In genomic region chr1:20725189-20726106, GRCh38 we compare ENCODE assay signal across 11 cellular contexts. TPM values are rescaled to one million over a fixed set of nuclear protein-coding genes. Genes with fewer than 3 reads are reported as not detected.
DNase-seq lines count a peak whose midpoint lies in the region; ATAC-seq and TF ChIP-seq lines count a peak whose summit lies in the region.
"Had no signal": no experiment of that assay in that cellular context is flagged by ENCODE, and none has a peak within 500 bp of the region (broad histone marks: within the 10 kb centered on the region; RNA-seq: fewer than 3 reads in every experiment).

No MANE protein-coding gene starts in this region.

- no peaks in the 10 kb centered on the region for H3K4me1 ChIP-seq in naive thymus-derived CD4-positive, alpha-beta T cell (ENCODE audit: control insufficient read depth in 2 of 2, insufficient read depth in 2 of 2, low read length in 2 of 2)

- H3K9me3 ChIP-seq in naive thymus-derived CD4-positive, alpha-beta T cell (ENCODE audit: control insufficient read depth in 2 of 3, low read length in 3 of 3): no peaks in the 10 kb centered on the region

- no peaks in the 10 kb centered on the region for H3K36me3 Mint-ChIP-seq in naive thymus-derived CD4-positive, alpha-beta T cell
- H3K36me3 Mint-ChIP-seq: naive B cell had no signal

- no peak overlapping the region for H3K4me3 ChIP-seq in cardiac fibroblast (replicated peaks in 1 of 2; ENCODE audit: low read depth in 2 of 2, low read length in 2 of 2)
- no peak overlapping the region for H3K4me3 ChIP-seq in naive thymus-derived CD4-positive, alpha-beta T cell (ENCODE audit: low read length)

- CTCF ChIA-PET in naive thymus-derived CD4-positive, alpha-beta T cell (lab: Charles Lee): no interaction called here

- H3K9me3 Mint-ChIP-seq in naive thymus-derived CD4-positive, alpha-beta T cell: no peaks in the 10 kb centered on the region
- H3K9me3 Mint-ChIP-seq: naive B cell had no signal

- H3K27me3 Mint-ChIP-seq in naive thymus-derived CD4-positive, alpha-beta T cell: peaks cover 5 to 25% (median 12%) of the 10 kb centered on the region in 5 donors

- H3K4me1 Mint-ChIP-seq in naive thymus-derived CD4-positive, alpha-beta T cell: peaks cover 0 to 5% (median 5%) of the 10 kb centered on the region in 7 donors

- peak; percentile 88 for DNase-seq in ELR (ENCODE audit: low read depth)
- peak in 2 of 3 experiments; percentile 84 to 92 for DNase-seq in NCI-H1417 (lab: John Stamatoyannopoulos, UW)
- peak; percentile 30 to 73 for DNase-seq in cardiac fibroblast (ENCODE audit: low read depth in 2 of 2)
- DNase-seq in naive thymus-derived CD4-positive, alpha-beta T cell: peak in 1 of 9 donors; percentile 16
- no peak for DNase-seq in stimulated activated naive CD4-positive, alpha-beta T cell (lab: John Stamatoyannopoulos, UW)
- DNase-seq in activated CD4-positive, alpha-beta T cell treated with anti-CD3 and anti-CD28 coated beads for 48 hours: no peak
- no peak for DNase-seq in SKM-1 (lab: John Stamatoyannopoulos, UW; ENCODE audit: unreplicated experiment)
- DNase-seq: amniotic stem cell, naive B cell, NCI-H774 had no signal

- POLR2A ChIA-PET in naive thymus-derived CD4-positive, alpha-beta T cell (lab: Charles Lee): no interaction called here

- H3K27me3 ChIP-seq in naive thymus-derived CD4-positive, alpha-beta T cell (ENCODE audit: control insufficient read depth in 2 of 2, insufficient read depth in 2 of 2, low read length in 2 of 2): no peaks in the 10 kb centered on the region

- H3K27ac ChIP-seq in naive thymus-derived CD4-positive, alpha-beta T cell (ENCODE audit: low read depth, low read length): no peak overlapping the region

- H3K4me3 Mint-ChIP-seq in naive thymus-derived CD4-positive, alpha-beta T cell: peak overlapping the region in 1 of 10 donors; percentile 16
- H3K4me3 Mint-ChIP-seq: naive B cell had no signal

- intact Hi-C loops in naive thymus-derived CD4-positive, alpha-beta T cell (cut with micrococcal nuclease): no loop called here

- H3K36me3 ChIP-seq in naive thymus-derived CD4-positive, alpha-beta T cell (ENCODE audit: control insufficient read depth in 2 of 3, insufficient read depth in 3 of 3, low read length in 3 of 3): no peaks in the 10 kb centered on the region

- no peak overlapping the region for H3K27ac Mint-ChIP-seq in naive thymus-derived CD4-positive, alpha-beta T cell
- H3K27ac Mint-ChIP-seq: naive B cell had no signal

- TF ChIP-seq CTCF in cardiac fibroblast (IDR thresholded peaks at IDR 0.05; ENCODE audit: low read depth, low read length): no peak

- ATAC-seq in naive thymus-derived CD4-positive, alpha-beta T cell: peak; percentile 16
- ATAC-seq in HG02973 (IDR thresholded peaks at IDR 0.05; ENCODE audit: unreplicated experiment): no peak

RNA-seq across cellular contexts. Expression of gene SH2D5, which starts 7.1 kb away (rescaled TPM):
- total RNA-seq in naive thymus-derived CD4-positive, alpha-beta T cell: under 1 TPM in 2 of 5 experiments, not detected in 3; 0.35 TPM
- not detected for polyA plus RNA-seq in naive thymus-derived CD4-positive, alpha-beta T cell

RNA-seq across cellular contexts. Expression of gene KIF17, which starts 7.6 kb away (rescaled TPM):
- total RNA-seq in naive thymus-derived CD4-positive, alpha-beta T cell: not detected
- polyA plus RNA-seq in naive thymus-derived CD4-positive, alpha-beta T cell: not detected

Comparison
In these comparisons a context has a peak if more than half of its experiments do, and no peak if none do; other contexts are left out.
1. DNase-seq: peak in ELR (single experiment), NCI-H1417 (2 of 3) and cardiac fibroblast (2 of 2); none in stimulated activated naive CD4-positive, alpha-beta T cell (0 of 6), activated CD4-positive, alpha-beta T cell treated with anti-CD3 and anti-CD28 coated beads for 48 hours (single experiment) and SKM-1 (single experiment).